Comparison of ENCODE assay signal across 35 cellular contexts in the genomic region with DNA sequence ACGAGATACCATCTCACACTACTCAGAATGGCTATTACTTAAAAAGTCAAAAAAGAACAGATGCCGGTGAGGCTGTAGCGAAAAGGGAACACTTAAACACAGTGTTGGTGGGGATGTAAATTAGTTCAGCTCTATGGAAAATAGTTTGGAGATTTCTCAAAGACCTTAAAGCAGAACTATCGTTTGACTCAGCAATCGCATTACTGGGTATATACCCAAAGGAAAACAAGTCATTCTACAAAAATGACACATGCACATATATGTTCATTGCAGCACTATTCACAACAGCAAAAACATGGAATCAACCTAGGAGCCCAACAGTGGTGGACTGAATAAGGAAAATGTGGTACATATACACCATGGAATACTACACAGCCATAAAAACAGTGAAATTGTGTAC.
"Had no signal": no experiment of that assay in that cellular context is flagged by ENCODE, and none has a peak within 500 bp of the region (broad histone marks: within the 10 kb centered on the region; RNA-seq: fewer than 3 reads in every experiment).

No MANE protein-coding gene starts in this region.

- DNase-seq: activated B cell treated with CpG ODN at 0.5 μM for 24 hours; activated CD4-positive, alpha-beta memory T cell treated with anti-CD3 and anti-CD28 coated beads for 36 hours; activated CD4-positive, alpha-beta T cell treated with anti-CD3 and anti-CD28 coated beads for 48 hours; activated CD4-positive, alpha-beta T cell treated with anti-CD3 and anti-CD28 coated beads, Interleukin-2, amount 50 U/mL, for 1 hour; activated CD4-positive, alpha-beta T cell treated with anti-CD3 and anti-CD28 coated beads, Interleukin-2, amount 50 U/mL, for 4 hours; activated CD4-positive, CD25-positive, alpha-beta regulatory T cell treated with anti-CD3 and anti-CD28 coated beads, Interleukin-2, amount 50 U/mL, for 72 hours; activated CD8-positive, alpha-beta memory T cell treated with anti-CD3 and anti-CD28 coated beads, Interleukin-2, amount 50 U/mL, for 4 hours; activated CD8-positive, alpha-beta T cell treated with anti-CD3 and anti-CD28 coated beads for 36 hours; activated effector memory CD4-positive, alpha-beta T cell treated with Interleukin-2 at 50 U/mL for 16 hours; activated gamma-delta T cell; activated naive CD4-positive, alpha-beta T cell treated with anti-CD3 and anti-CD28 coated beads, Interleukin-2, amount 10 ng/mL, durations not matched to agents 7 days and 5 days; activated naive CD4-positive, alpha-beta T cell treated with Interleukin-2 at 50 U/mL for 16 hours; activated naive CD8-positive, alpha-beta T cell treated with anti-CD3 and anti-CD28 coated beads, Interleukin-2, amount 10 ng/mL, durations not matched to agents 7 days and 5 days; activated naive CD8-positive, alpha-beta T cell treated with anti-CD3 and anti-CD28 coated beads, Interleukin-2, amount 50 U/mL, for 24 hours; activated T-cell treated with anti-CD3 and anti-CD28 coated beads for 4 hours; activated T-cell treated with anti-CD3 and anti-CD28 coated beads, Interleukin-2, amount 50 U/mL, for 1 hour; amygdala; anterior cingulate cortex; caudate nucleus; cerebellar nuclear complex; T-cell; T-helper 9 cell had no signal

- FAIRE-seq: bronchial epithelial cell, TTC549 had no signal

- H3K27ac ChIP-seq: ascending aorta, cardiac muscle cell, VCaP had no signal

- ATAC-seq: activated CD8-positive, alpha-beta T cell treated with anti-CD3 and anti-CD28 coated beads for 36 hours; activated naive CD8-positive, alpha-beta T cell treated with anti-CD3 and anti-CD28 coated beads, Interleukin-2, amount 50 U/mL, for 24 hours; T-cell had no signal

- H3K9me3 Mint-ChIP-seq: activated CD4-positive, alpha-beta memory T cell treated with anti-CD3 and anti-CD28 coated beads for 36 hours; activated CD8-positive, alpha-beta T cell treated with anti-CD3 and anti-CD28 coated beads for 36 hours; activated naive CD4-positive, alpha-beta T cell treated with anti-CD3 and anti-CD28 coated beads, Interleukin-2, amount 10 ng/mL, durations not matched to agents 7 days and 5 days; activated naive CD4-positive, alpha-beta T cell treated with anti-CD3 and anti-CD28 coated beads, Interleukin-2, amount 50 U/mL, for 24 hours; activated naive CD8-positive, alpha-beta T cell treated with anti-CD3 and anti-CD28 coated beads, Interleukin-2, amount 10 ng/mL, durations not matched to agents 7 days and 5 days; activated naive CD8-positive, alpha-beta T cell treated with anti-CD3 and anti-CD28 coated beads, Interleukin-2, amount 50 U/mL, for 24 hours; activated T-helper 1 cell treated with anti-CD3 and anti-CD28 coated beads, Interleukin-12 subunit alpha, Interleukin-12 subunit beta, Interleukin-2, Interleukin-4 antibody, amounts not matched to agents 30 ng/mL and 10 ng/mL and 1 ng/mL, durations not matched to agents 14 hours and 24 hours and 36 hours; central memory CD8-positive, alpha-beta T cell; T-cell had no signal

- H3K27me3 Mint-ChIP-seq: activated naive CD4-positive, alpha-beta T cell treated with anti-CD3 and anti-CD28 coated beads, Interleukin-2, amount 50 U/mL, for 24 hours had no signal

- H3K4me3 ChIP-seq: ascending aorta, cardiac muscle cell had no signal

- H3K4me1 Mint-ChIP-seq: activated B cell treated with CpG ODN at 0.5 μM for 24 hours; activated naive CD4-positive, alpha-beta T cell treated with anti-CD3 and anti-CD28 coated beads, Interleukin-2, amount 10 ng/mL, durations not matched to agents 7 days and 5 days; activated naive CD4-positive, alpha-beta T cell treated with anti-CD3 and anti-CD28 coated beads, Interleukin-2, amount 50 U/mL, for 24 hours; activated naive CD8-positive, alpha-beta T cell treated with anti-CD3 and anti-CD28 coated beads, Interleukin-2, amount 10 ng/mL, durations not matched to agents 7 days and 5 days; activated naive CD8-positive, alpha-beta T cell treated with anti-CD3 and anti-CD28 coated beads, Interleukin-2, amount 50 U/mL, for 24 hours; brain; central memory CD8-positive, alpha-beta T cell; T-cell had no signal

- H3K4me1 ChIP-seq: ascending aorta had no signal

- H3K36me3 ChIP-seq: ascending aorta, cardiac muscle cell had no signal

- H3K27ac Mint-ChIP-seq: activated B cell treated with CpG ODN at 0.5 μM for 24 hours; activated CD4-positive, alpha-beta memory T cell treated with anti-CD3 and anti-CD28 coated beads for 36 hours; activated CD8-positive, alpha-beta T cell treated with anti-CD3 and anti-CD28 coated beads for 36 hours; activated naive CD4-positive, alpha-beta T cell treated with anti-CD3 and anti-CD28 coated beads, Interleukin-2, amount 10 ng/mL, durations not matched to agents 7 days and 5 days; activated naive CD4-positive, alpha-beta T cell treated with anti-CD3 and anti-CD28 coated beads, Interleukin-2, amount 50 U/mL, for 24 hours; activated naive CD8-positive, alpha-beta T cell; activated naive CD8-positive, alpha-beta T cell treated with anti-CD3 and anti-CD28 coated beads, Interleukin-2, amount 10 ng/mL, durations not matched to agents 7 days and 5 days; activated naive CD8-positive, alpha-beta T cell treated with anti-CD3 and anti-CD28 coated beads, Interleukin-2, amount 50 U/mL, for 24 hours; activated T-helper 1 cell treated with anti-CD3 and anti-CD28 coated beads, Interleukin-12 subunit alpha, Interleukin-12 subunit beta, Interleukin-2, Interleukin-4 antibody, amounts not matched to agents 30 ng/mL and 10 ng/mL and 1 ng/mL, durations not matched to agents 14 hours and 24 hours and 36 hours; activated T-helper 2 cell treated with anti-CD3 and anti-CD28 coated beads, Interferon-gamma antibody, Interleukin-2, Interleukin-4, amounts not matched to agents 10 μg/mL and 5 μg/mL and 100 μg/mL, durations not matched to agents 14 hours and 24 hours and 36 hours; brain; T-helper 1 cell treated with Interleukin-12 subunit alpha and Interleukin-12 subunit beta and Interleukin-4 antibody, amounts not matched to agents 30 μg/mL and 1 μg/mL, for 36 hours; T-helper 2 cell treated with Interferon-gamma antibody and Interleukin-4, amounts not matched to agents 5 μg/mL and 100 μg/mL, for 36 hours had no signal

- H3K4me3 Mint-ChIP-seq: activated B cell treated with CpG ODN at 0.5 μM for 24 hours; activated CD4-positive, alpha-beta memory T cell treated with anti-CD3 and anti-CD28 coated beads for 36 hours; activated CD8-positive, alpha-beta T cell treated with anti-CD3 and anti-CD28 coated beads for 36 hours; activated naive CD4-positive, alpha-beta T cell treated with anti-CD3 and anti-CD28 coated beads, Interleukin-2, amount 10 ng/mL, durations not matched to agents 7 days and 5 days; activated naive CD4-positive, alpha-beta T cell treated with anti-CD3 and anti-CD28 coated beads, Interleukin-2, amount 50 U/mL, for 24 hours; activated naive CD8-positive, alpha-beta T cell; activated naive CD8-positive, alpha-beta T cell treated with anti-CD3 and anti-CD28 coated beads, Interleukin-2, amount 10 ng/mL, durations not matched to agents 7 days and 5 days; activated naive CD8-positive, alpha-beta T cell treated with anti-CD3 and anti-CD28 coated beads, Interleukin-2, amount 50 U/mL, for 24 hours; activated T-helper 1 cell treated with anti-CD3 and anti-CD28 coated beads, Interleukin-12 subunit alpha, Interleukin-12 subunit beta, Interleukin-2, Interleukin-4 antibody, amounts not matched to agents 30 ng/mL and 10 ng/mL and 1 ng/mL, durations not matched to agents 14 hours and 24 hours and 36 hours; brain; central memory CD8-positive, alpha-beta T cell; T-cell; T-helper 1 cell treated with Interleukin-12 subunit alpha and Interleukin-12 subunit beta and Interleukin-4 antibody, amounts not matched to agents 30 μg/mL and 1 μg/mL, for 36 hours; T-helper 2 cell treated with Interferon-gamma antibody and Interleukin-4, amounts not matched to agents 5 μg/mL and 100 μg/mL, for 36 hours had no signal

- H3K27me3 ChIP-seq: ascending aorta, cardiac muscle cell had no signal

- H3K36me3 Mint-ChIP-seq: activated CD4-positive, alpha-beta memory T cell treated with anti-CD3 and anti-CD28 coated beads for 36 hours; activated naive CD4-positive, alpha-beta T cell treated with anti-CD3 and anti-CD28 coated beads, Interleukin-2, amount 10 ng/mL, durations not matched to agents 7 days and 5 days; activated naive CD4-positive, alpha-beta T cell treated with anti-CD3 and anti-CD28 coated beads, Interleukin-2, amount 50 U/mL, for 24 hours; activated naive CD8-positive, alpha-beta T cell; activated naive CD8-positive, alpha-beta T cell treated with anti-CD3 and anti-CD28 coated beads, Interleukin-2, amount 10 ng/mL, durations not matched to agents 7 days and 5 days; brain; T-cell had no signal

- H3K9me3 ChIP-seq: ascending aorta had no signal
